Comparison of ENCODE assay signal across 9 cellular contexts in genomic region chr17:68906638-68907037, GRCh38. TPM values are rescaled to one million over a fixed set of nuclear protein-coding genes. Genes with fewer than 3 reads are reported as not detected.
DNase-seq lines count a peak whose midpoint lies in the region; ATAC-seq and TF ChIP-seq lines count a peak whose summit lies in the region.
"Had no signal": no experiment of that assay in that cellular context is flagged by ENCODE, and none has a peak within 500 bp of the region (broad histone marks: within the 10 kb centered on the region; RNA-seq: fewer than 3 reads in every experiment).

No MANE protein-coding gene starts in this region.

- H3K4me1 Mint-ChIP-seq in Caco-2 (ENCODE audit: low read depth, unreplicated experiment) (peaks cover under 1% of the 10 kb centered on the region), mesothelial cell of epicardium (peaks cover 6% of the 10 kb centered on the region)

- no peaks in the 10 kb centered on the region for H3K36me3 ChIP-seq in Caco-2 (ENCODE audit: control insufficient read depth, insufficient read depth, low read length)
- no peaks in the 10 kb centered on the region for H3K36me3 ChIP-seq in mammary epithelial cell (ENCODE audit: insufficient read depth, low read length)

- no peak overlapping the region for H3K4me3 ChIP-seq in Caco-2 (ENCODE audit: low read depth, low read length)
- H3K4me3 ChIP-seq in mammary epithelial cell (replicated peaks in 1 of 3; ENCODE audit: insufficient read depth in 1 of 3, low read depth in 2 of 3, low read length in 3 of 3) = no peak overlapping the region

- no peaks in the 10 kb centered on the region for H3K9me3 ChIP-seq in Caco-2
- H3K9me3 ChIP-seq in mammary epithelial cell (replicated peaks; ENCODE audit: insufficient read depth, low read length) = no peaks in the 10 kb centered on the region

- in situ Hi-C loops in mammary epithelial cell (cut with MboI; ENCODE audit: low sequenced_read_pairs in 2 of 2) = no loop called here

- no peaks in the 10 kb centered on the region for H4K20me1 ChIP-seq in mammary epithelial cell (ENCODE audit: insufficient read depth, low read length)

- dilution Hi-C loops in mammary epithelial cell (cut with HindIII; ENCODE audit: low sequenced_read_pairs) = no loop called here

- no peak overlapping the region for H3K4me2 ChIP-seq in mammary epithelial cell (ENCODE audit: insufficient read depth, low read depth, low read length)

- 41% methylated on average over 3 of the region's 3 CpGs for WGBS in mammary epithelial cell (ENCODE audit: low coverage, missing lambda C conversion rate)

- H3K36me3 Mint-ChIP-seq in Caco-2 (ENCODE audit: insufficient read depth, unreplicated experiment) (no peaks in the 10 kb centered on the region), mesothelial cell of epicardium (no peaks in the 10 kb centered on the region)

- DNase-seq in Caco-2 (peak in 1 of 2 experiments; percentile 11), NCI-H1694 (lab: John Stamatoyannopoulos, UW) (peak; percentile 96), mammary epithelial cell (peak; percentile 9), mesothelial cell of epicardium (ENCODE audit: low spot score in 2 of 2, unreplicated experiment in 2 of 2) (no peak), NCI-H774 (lab: John Stamatoyannopoulos, UW) (no peak), UCSD-AML1 (lab: John Stamatoyannopoulos, UW; ENCODE audit: unreplicated experiment) (no peak)
- no peak for DNase-seq in activated CD8-positive, alpha-beta memory T cell treated with anti-CD3 and anti-CD28 coated beads, Interleukin-2, amount 50 U/mL, for 4 hours
- DNase-seq: activated naive CD4-positive, alpha-beta T cell treated with Interleukin-2 at 50 U/mL for 16 hours had no signal

- no peak overlapping the region for H3K27ac ChIP-seq in mammary epithelial cell (ENCODE audit: insufficient read depth, low read depth, low read length)

- no peak overlapping the region for H3K4me3 Mint-ChIP-seq in Caco-2 (ENCODE audit: unreplicated experiment)
- H3K4me3 Mint-ChIP-seq in mesothelial cell of epicardium = no peak overlapping the region

- peak; percentile 45 to 64 for TF ChIP-seq CTCF in Caco-2 (IDR thresholded peaks at IDR 0.05; ENCODE audit: insufficient read depth in 1 of 2, low read depth in 1 of 2, low read length in 1 of 2, severe bottlenecking in 1 of 2, unreplicated experiment in 1 of 2)
- peak; percentile 55 to 60 for TF ChIP-seq CTCF in mammary epithelial cell (conservative IDR thresholded peaks at IDR 0.05 in 1 of 2, IDR thresholded peaks at IDR 0.05 in 1 of 2; ENCODE audit: extremely low read depth in 1 of 2, insufficient read depth in 1 of 2, low read depth in 1 of 2, low read length in 2 of 2)
- peak; percentile 48 for TF ChIP-seq CTCF in mesothelial cell of epicardium (IDR thresholded peaks at IDR 0.05; ENCODE audit: unreplicated experiment)

- H3K79me2 ChIP-seq in mammary epithelial cell (ENCODE audit: insufficient read depth, low read length) = no peaks in the 10 kb centered on the region

- H3K27me3 ChIP-seq in Caco-2 (replicated peaks; ENCODE audit: control insufficient read depth, insufficient read depth, low read length) (no peaks in the 10 kb centered on the region), mammary epithelial cell (ENCODE audit: insufficient read depth, low read length) (no peaks in the 10 kb centered on the region)

- H3K4me1 ChIP-seq in Caco-2 (peaks cover 5% of the 10 kb centered on the region; the same call in 1 of the 2 replicates), mammary epithelial cell (ENCODE audit: insufficient read depth, low read length) (peaks cover 26% of the 10 kb centered on the region)

- H2AFZ ChIP-seq in mammary epithelial cell (ENCODE audit: low read depth, low read length) = no peak overlapping the region

- no TSS peak for BruUV-seq in Caco-2 (replicated peaks; lab: Mats Ljungman, UMichigan)
- no TSS peak for BruUV-seq in mammary epithelial cell (replicated peaks; lab: Mats Ljungman, UMichigan)

- H3K27ac Mint-ChIP-seq in Caco-2 (ENCODE audit: unreplicated experiment) = no peak overlapping the region
- no peak overlapping the region for H3K27ac Mint-ChIP-seq in mesothelial cell of epicardium

- POLR2A ChIA-PET in Caco-2 (lab: Charles Lee) = no interaction called here

- H3K9me3 Mint-ChIP-seq in Caco-2 (ENCODE audit: unreplicated experiment) = no peaks in the 10 kb centered on the region
- peaks cover under 1% of the 10 kb centered on the region for H3K9me3 Mint-ChIP-seq in mesothelial cell of epicardium

- CTCF ChIA-PET in Caco-2 (lab: Charles Lee) (interaction anchor here (0.5 to 1.0 kb wide), 5 partner anchors 86 to 616 kb away, joined by 3 to 5 read pairs (median 4); no protein-coding TSS in a partner anchor), mammary epithelial cell (lab: Charles Lee; ENCODE audit: low non-redundant PET) (interaction anchor here (0.6 kb wide), 2 partner anchors 107 to 589 kb away, joined by 3 to 7 read pairs; no protein-coding TSS in a partner anchor)

- H3K9ac ChIP-seq in mammary epithelial cell (ENCODE audit: insufficient read depth, low read length) = no peak overlapping the region

- H3K27me3 Mint-ChIP-seq in Caco-2 (ENCODE audit: insufficient read depth, unreplicated experiment) (no peaks in the 10 kb centered on the region), mesothelial cell of epicardium (ENCODE audit: low read depth) (peaks cover 3% of the 10 kb centered on the region)

- intact Hi-C loops in Caco-2 (cut with micrococcal nuclease; ENCODE audit: unreplicated experiment) (loop anchor here (1.0 kb wide), 1 partner anchor 129 kb away; no protein-coding TSS in a partner anchor), mammary epithelial cell (cut with micrococcal nuclease) (no loop called here)

- ATAC-seq in GM21717 (IDR thresholded peaks at IDR 0.05; ENCODE audit: unreplicated experiment) = no peak

RNA-seq across cellular contexts. Expression of gene ABCA8, which starts 48.6 kb away (rescaled TPM):
- 0.32 and 0.91 TPM in 2 replicates for total RNA-seq in Caco-2 (2022)
- total RNA-seq in mammary epithelial cell = under 1 TPM in 1 of 2 donors, not detected in 1; under 0.01 TPM
- polyA plus RNA-seq in mammary epithelial cell = not detected
- not detected for polyA minus RNA-seq in mammary epithelial cell
- total RNA-seq in mesothelial cell of epicardium = 2.6 to 4.5 TPM (median 3.3 TPM) in 3 replicates

Comparison
In these comparisons a context has a peak if more than half of its experiments do, and no peak if none do; other contexts are left out.
1. DNase-seq: peak in NCI-H1694 (single experiment) and mammary epithelial cell (single experiment); none in mesothelial cell of epicardium (0 of 2), NCI-H774 (single experiment), UCSD-AML1 (single experiment) and activated CD8-positive, alpha-beta memory T cell treated with anti-CD3 and anti-CD28 coated beads, Interleukin-2, amount 50 U/mL, for 4 hours (single experiment).
2. Peak in every context shown above with its lines, with median percentiles within 50 percentile points of each other: CTCF ChIP-seq.